In the genomic region with DNA sequence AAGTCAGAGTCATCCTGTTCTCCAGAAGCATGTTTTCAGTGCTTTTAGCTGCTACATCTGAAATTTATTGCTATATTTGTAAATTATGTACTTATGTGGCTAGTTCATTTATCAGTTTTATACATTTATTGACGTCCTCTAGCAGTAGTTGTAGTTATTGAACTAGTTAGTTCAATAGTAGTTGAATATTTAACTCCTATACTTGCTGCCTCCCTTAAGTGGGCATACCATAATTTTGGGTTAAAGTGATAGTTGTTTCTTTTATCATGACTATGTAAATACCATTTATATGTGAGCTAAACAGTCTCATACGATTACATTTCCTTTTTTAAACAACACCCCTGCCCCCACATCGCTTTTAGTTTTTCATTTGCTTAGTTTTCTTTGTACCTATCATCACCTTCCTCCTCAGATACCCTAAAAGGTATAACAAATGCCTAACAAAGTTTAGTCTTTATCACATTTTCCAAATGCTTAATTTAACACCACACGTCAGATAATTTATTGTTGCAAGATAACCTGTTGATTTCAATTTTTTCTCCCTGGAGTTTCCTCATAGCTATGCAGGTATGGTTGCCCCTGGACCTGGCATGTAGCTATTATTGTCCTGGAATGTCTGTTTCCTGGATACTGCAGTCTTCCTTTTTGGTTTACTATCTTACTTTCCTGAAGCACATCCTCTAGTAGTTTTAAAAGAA, we compare ENCODE assay signal across 11 cellular contexts. TPM values are rescaled to one million over a fixed set of nuclear protein-coding genes. Genes with fewer than 3 reads are reported as not detected.
DNase-seq lines count a peak whose midpoint lies in the region; ATAC-seq, FAIRE-seq and TF ChIP-seq lines count a peak whose summit lies in the region.
"Had no signal": no experiment of that assay in that cellular context is flagged by ENCODE, and none has a peak within 500 bp of the region (broad histone marks: within the 10 kb centered on the region; RNA-seq: fewer than 3 reads in every experiment).

No MANE protein-coding gene starts in this region.

- POLR2A ChIA-PET in Caco-2 (lab: Charles Lee) (no interaction called here), GM12878 (lab: Charles Lee) (interaction anchor here (1.3 kb wide), 1 partner anchor 16 kb away, joined by 5 read pairs; no protein-coding TSS in a partner anchor)

- peaks cover 60% of the 10 kb centered on the region for H3K4me1 Mint-ChIP-seq in Caco-2 (ENCODE audit: low read depth, unreplicated experiment)
- peaks cover 67% of the 10 kb centered on the region for H3K4me1 Mint-ChIP-seq in nephron

- H3K4me1 ChIP-seq in Caco-2 (peaks cover 27% of the 10 kb centered on the region), Loucy (ENCODE audit: insufficient read depth, low read length, poor library complexity, severe bottlenecking) (peaks cover 77% of the 10 kb centered on the region), GM12878 (ENCODE audit: control insufficient read depth, insufficient read depth, low read length) (peaks cover 17% of the 10 kb centered on the region)

- intact Hi-C loops in Caco-2 (cut with micrococcal nuclease; ENCODE audit: unreplicated experiment) (no loop called here), GM12878 (cut with micrococcal nuclease; ENCODE audit: unreplicated experiment) (no loop called here)

- no peak for FAIRE-seq in GM12878 (lab: Jason Lieb, UNC)
- FAIRE-seq: D721Med, kidney had no signal

- peaks cover 11% of the 10 kb centered on the region for H3K9me3 Mint-ChIP-seq in Caco-2 (ENCODE audit: unreplicated experiment)
- H3K9me3 Mint-ChIP-seq in nephron: no peaks in the 10 kb centered on the region

- H3K36me3 ChIP-seq in Caco-2 (ENCODE audit: control insufficient read depth, insufficient read depth, low read length): no peaks in the 10 kb centered on the region; the same call in 1 of the 2 replicates
- no peaks in the 10 kb centered on the region for H3K36me3 ChIP-seq in Loucy (ENCODE audit: insufficient read depth, low read length)
- H3K36me3 ChIP-seq in GM12878 (ENCODE audit: control insufficient read depth in 2 of 2, insufficient read depth in 2 of 2, low read length in 1 of 2): no peaks in the 10 kb centered on the region
- H3K36me3 ChIP-seq: gastroesophageal sphincter had no signal

- no peak overlapping the region for H3K4me3 Mint-ChIP-seq in Caco-2 (ENCODE audit: unreplicated experiment)
- H3K4me3 Mint-ChIP-seq in nephron: no peak overlapping the region

- H3K4me3 ChIP-seq in Caco-2 (ENCODE audit: low read depth, low read length): no peak overlapping the region
- peak overlapping the region; percentile 40 for H3K4me3 ChIP-seq in Loucy (ENCODE audit: low read length, poor library complexity, severe bottlenecking)
- no peak overlapping the region for H3K4me3 ChIP-seq in GM12878
- H3K4me3 ChIP-seq: gastroesophageal sphincter had no signal

- no peaks in the 10 kb centered on the region for H3K9me2 ChIP-seq in Loucy (replicated peaks; ENCODE audit: low read depth, low read length)

- DNase-seq in Caco-2 (no peak), GM12878 (ENCODE audit: low read depth, low spot score) (no peak), cerebellum (ENCODE audit: low spot score) (no peak), MV-4-11 (lab: John Stamatoyannopoulos, UW) (no peak), T-helper 9 cell (no peak)
- DNase-seq: effector CD8-positive, alpha-beta T cell; kidney had no signal

- TF ChIP-seq RAD21 in GM12878 (IDR thresholded peaks at IDR 0.05; ENCODE audit: insufficient read depth, low read depth, low read length): no peak

- no peak overlapping the region for H3K27ac ChIP-seq in GM12878 (ENCODE audit: control insufficient read depth, insufficient read depth)
- H3K27ac ChIP-seq: gastroesophageal sphincter had no signal

- H3K9ac ChIP-seq in Loucy (ENCODE audit: low read depth, low read length, poor library complexity, severe bottlenecking) (no peak overlapping the region), GM12878 (ENCODE audit: control insufficient read depth, insufficient read depth, low read length) (no peak overlapping the region)

- no peak for ATAC-seq in GM12878
- ATAC-seq: gastroesophageal sphincter had no signal

- peaks cover 79% of the 10 kb centered on the region for H4K20me1 ChIP-seq in Loucy (ENCODE audit: insufficient read depth, low read length, poor library complexity, severe bottlenecking)
- no peaks in the 10 kb centered on the region for H4K20me1 ChIP-seq in GM12878 (ENCODE audit: control insufficient read depth, insufficient read depth)

- H2AFZ ChIP-seq in Loucy (ENCODE audit: low read length) (no peak overlapping the region), GM12878 (ENCODE audit: control insufficient read depth, low read depth, low read length) (no peak overlapping the region)

- H3K79me2 ChIP-seq in Loucy (ENCODE audit: insufficient read depth, low read length) (peaks cover 98% of the 10 kb centered on the region), GM12878 (ENCODE audit: control insufficient read depth, insufficient read depth, low read length) (no peaks in the 10 kb centered on the region)

- H3K27ac Mint-ChIP-seq in Caco-2 (ENCODE audit: unreplicated experiment) (peak overlapping the region; percentile 59), nephron (peak overlapping the region in 2 of 3 experiments; percentile 34 to 36)

- H3F3A ChIP-seq in Loucy (ENCODE audit: low read depth): peaks cover 12% of the 10 kb centered on the region

- H3K9me3 ChIP-seq in Caco-2: no peaks in the 10 kb centered on the region
- H3K9me3 ChIP-seq in Loucy (ENCODE audit: insufficient read depth, low read depth, low read length): no peaks in the 10 kb centered on the region
- no peaks in the 10 kb centered on the region; the same call in 2 of the 3 replicates for H3K9me3 ChIP-seq in GM12878 (replicated peaks; ENCODE audit: control insufficient read depth, insufficient read depth, low read length)
- H3K9me3 ChIP-seq: gastroesophageal sphincter had no signal

- H3K36me3 Mint-ChIP-seq in Caco-2 (ENCODE audit: insufficient read depth, unreplicated experiment) (peaks cover 70% of the 10 kb centered on the region), nephron (ENCODE audit: low read depth) (peaks cover 45% of the 10 kb centered on the region)

- no peak for TF ChIP-seq CTCF in Caco-2 (IDR thresholded peaks at IDR 0.05; ENCODE audit: insufficient read depth in 1 of 2, low read depth in 1 of 2, low read length in 1 of 2, severe bottlenecking in 1 of 2, unreplicated experiment in 1 of 2)
- no peak for TF ChIP-seq CTCF in Loucy (conservative IDR thresholded peaks at IDR 0.05; ENCODE audit: low read length)
- TF ChIP-seq CTCF in GM12878 (IDR thresholded peaks at IDR 0.05 in 2 of 3, conservative IDR thresholded peaks at IDR 0.05 in 1 of 3; ENCODE audit: control insufficient read depth in 2 of 3, extremely low read depth in 1 of 3, insufficient read depth in 1 of 3, low read depth in 3 of 3, low read length in 3 of 3): no peak
- TF ChIP-seq CTCF in nephron (IDR thresholded peaks at IDR 0.05; ENCODE audit: unreplicated experiment in 3 of 3): no peak

- TF ChIP-seq POLR2A in GM12878 (IDR thresholded peaks at IDR 0.05; ENCODE audit: low read depth, low read length): no peak

- no peaks in the 10 kb centered on the region for H3K27me3 Mint-ChIP-seq in Caco-2 (ENCODE audit: insufficient read depth, unreplicated experiment)
- H3K27me3 Mint-ChIP-seq in nephron (ENCODE audit: low read depth): no peaks in the 10 kb centered on the region

- in situ Hi-C loops in GM12878 (cut with MboI): no loop called here

- TF ChIP-seq EP300 in GM12878 (IDR thresholded peaks at IDR 0.05; ENCODE audit: borderline replicate concordance in 1 of 2, control insufficient read depth in 1 of 2, low read depth in 2 of 2, low read length in 2 of 2): no peak

- H3K27me3 ChIP-seq in Caco-2 (replicated peaks; ENCODE audit: control insufficient read depth, insufficient read depth, low read length): no peaks in the 10 kb centered on the region
- H3K27me3 ChIP-seq in Loucy (ENCODE audit: insufficient read depth, low read length, poor library complexity, severe bottlenecking): no peaks in the 10 kb centered on the region
- no peaks in the 10 kb centered on the region for H3K27me3 ChIP-seq in GM12878 (replicated peaks in 1 of 2; ENCODE audit: control insufficient read depth in 2 of 2, insufficient read depth in 2 of 2, low read length in 1 of 2)
- H3K27me3 ChIP-seq: gastroesophageal sphincter had no signal

- SMC1A ChIA-PET in GM12878 (lab: Charles Lee; ENCODE audit: uncharacterized antibody, unreplicated experiment): interaction anchor here (1.0 to 3.7 kb wide), 6 partner anchors 12 to 64 kb away, joined by 4 to 21 read pairs (median 6); no protein-coding TSS in a partner anchor

- WGBS in GM12878 (ENCODE audit: insufficient coverage, insufficient replicate concordance, low lambda C conversion rate, missing lambda C conversion rate): 53% methylated on average over 4 of the region's 4 CpGs

- CTCF ChIA-PET in Caco-2 (lab: Charles Lee) (interaction anchor here (0.6 kb wide), 1 partner anchor 44 kb away, joined by 3 read pairs; no protein-coding TSS in a partner anchor), GM12878 (lab: Yijun Ruan, JAX) (interaction anchor here (0.7 to 1.4 kb wide), 2 partner anchors 17 to 19 kb away, joined by 3 to 4 read pairs; no protein-coding TSS in a partner anchor)

- BruUV-seq in Caco-2 (replicated peaks; lab: Mats Ljungman, UMichigan) (no TSS peak), GM12878 (replicated peaks; lab: Mats Ljungman, UMichigan) (no TSS peak)

- RAD21 ChIA-PET in GM12878 (lab: Charles Lee; ENCODE audit: unreplicated experiment): interaction anchor here (0.6 to 1.0 kb wide), 4 partner anchors 11 to 187 kb away, joined by 3 to 5 read pairs (median 4); no protein-coding TSS in a partner anchor

- peak overlapping the region; percentile 57 for H3K4me2 ChIP-seq in Loucy (ENCODE audit: low read depth, low read length, poor library complexity, severe bottlenecking)
- peak overlapping the region; percentile 27; the same call in 1 of the 2 replicates for H3K4me2 ChIP-seq in GM12878 (ENCODE audit: control insufficient read depth, insufficient read depth)

RNA-seq across cellular contexts. Expression of gene MAP4K4, which starts 8.8 kb away (rescaled TPM):
- total RNA-seq in Caco-2 (2022) (257 and 263 TPM in 2 replicates), GM12878 (2014; rRNA removed) (9.0 and 9.2 TPM in 2 replicates), GM12878 (2014; rRNA removed; fragmentation: Illumina TruSeq; extraction: Trizol) (10.4 and 12.1 TPM in 2 replicates), GM12878 (2021) (17.2 and 19.8 TPM in 2 replicates), cerebellum (190 TPM)
- 37.7 and 39.0 TPM in 2 replicates for total RNA-seq in GM12878 (2013; cell fraction: nucleolus; rRNA removed)
- 1.1 TPM for polyA plus RNA-seq in GM12878 (2011; ENCODE audit: low read depth)
- polyA plus RNA-seq in GM12878 (2011; rRNA removed) (45.7 and 50.4 TPM in 2 replicates), GM12878 (2014; fragmentation: Illumina TruSeq; extraction: Trizol) (17.9 and 18.9 TPM in 2 replicates), GM12878 (2014; fragmentation: Nextera tagmentation; extraction: Ambion mirVana) (1 to 10 TPM; 1.9 to 2.5 TPM), GM12878 (2014; rRNA removed) (12.4 and 13.1 TPM in 2 replicates), GM12878 (2016; fragmentation: Nextera tagmentation; extraction: Ambion mirVana) (1 to 10 TPM; 2.6 to 2.9 TPM)
- 38.5 and 40.0 TPM in 2 replicates for polyA plus RNA-seq in GM12878 (2011; cell fraction: cytosol; rRNA removed)
- 113 and 120 TPM in 2 replicates for polyA plus RNA-seq in GM12878 (2011; cell fraction: nucleus; rRNA removed)
- 1.4 and 1.6 TPM in 2 replicates for polyA plus RNA-seq in GM12878 (2012)
- polyA minus RNA-seq in GM12878 (2011; rRNA and poly(A)+ RNA removed): 94.8 and 109 TPM in 2 replicates
- polyA minus RNA-seq in GM12878 (2011; cell fraction: cytosol; rRNA and poly(A)+ RNA removed): 26.1 and 26.6 TPM in 2 replicates
- 133 and 207 TPM in 2 replicates for polyA minus RNA-seq in GM12878 (2011; cell fraction: nucleus; rRNA and poly(A)+ RNA removed)
